9 cellular contexts compared by ENCODE assay signal in the genomic region with DNA sequence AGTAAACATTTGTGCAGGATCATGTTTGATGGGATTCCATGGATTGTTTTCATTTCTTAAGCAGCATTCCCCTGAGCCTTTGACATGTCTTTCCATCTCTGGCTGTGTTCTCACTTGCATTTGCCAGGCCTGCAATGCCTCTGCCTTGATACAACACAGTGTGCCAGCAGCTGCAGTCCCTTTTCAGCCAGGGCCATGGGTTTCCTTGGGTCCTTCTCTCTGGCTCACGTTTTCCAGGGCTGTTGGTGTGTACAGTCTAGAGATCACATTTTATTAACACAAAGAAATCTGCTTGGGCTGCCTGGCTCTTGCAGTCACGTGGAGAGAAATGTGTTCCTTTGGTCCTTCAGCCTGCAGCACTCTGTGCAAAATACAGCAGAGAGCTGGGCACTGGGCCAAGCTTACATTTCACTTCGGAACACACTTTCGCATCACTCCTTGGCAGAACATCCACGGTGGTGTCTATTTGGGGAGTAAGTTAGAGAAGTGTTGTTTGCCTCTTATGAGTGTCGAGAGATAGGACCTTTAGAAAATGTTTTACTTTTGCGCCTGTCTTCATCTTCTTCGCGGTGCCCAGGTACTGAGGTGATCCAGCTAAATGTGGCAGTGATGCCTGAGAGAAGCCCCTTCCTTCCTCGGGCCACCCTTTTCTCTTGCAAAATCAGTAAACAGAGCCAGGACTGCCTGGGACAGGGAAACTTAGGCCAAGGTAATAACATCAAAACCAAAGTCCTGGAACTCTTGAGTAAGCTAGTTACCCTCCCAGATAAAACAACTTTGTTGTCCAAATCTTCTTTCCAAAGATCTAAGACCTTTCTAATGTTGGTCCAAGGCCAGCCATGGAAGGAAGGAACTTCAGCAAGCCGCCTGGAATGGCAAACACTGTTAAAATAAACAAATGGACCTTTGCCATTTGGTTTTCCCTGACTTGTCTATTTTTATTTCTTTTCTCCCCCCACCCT. TPM values are rescaled to one million over a fixed set of nuclear protein-coding genes. Genes with fewer than 3 reads are reported as not detected.
A peak's percentile ranks its signal among the peaks of the same experiment; 100 is the strongest.
DNase-seq lines count a peak whose midpoint lies in the region; ATAC-seq and TF ChIP-seq lines count a peak whose summit lies in the region.
"Had no signal": no experiment of that assay in that cellular context is flagged by ENCODE, and none has a peak within 500 bp of the region (broad histone marks: within the 10 kb centered on the region; RNA-seq: fewer than 3 reads in every experiment).

No MANE protein-coding gene starts in this region.

- H3K56ac ChIP-seq in H9 (ENCODE audit: insufficient read length, low read depth, low read length), result no peak overlapping the region

- H3K18ac ChIP-seq in H9 (ENCODE audit: insufficient read length, low read depth, low read length), result no peak overlapping the region

- H2BK12ac ChIP-seq in H9 (ENCODE audit: insufficient read length, low read depth, low read length), result no peak overlapping the region

- peak; percentile 31 for DNase-seq in NCI-H2107 treated with DMSO at 0.1 percent for 48 hours (lab: John Stamatoyannopoulos, UW; ENCODE audit: unreplicated experiment)
- DNase-seq in caudate nucleus (lab: John Stamatoyannopoulos, UW), result peak in 33 of 61 donors; percentile 7 to 73 (median 33)
- peak; percentile 99 for DNase-seq in thyroid gland
- no peak for DNase-seq in germinal center (ENCODE audit: low spot score)
- DNase-seq in H9, result no peak
- no peak for DNase-seq in activated T-cell treated with anti-CD3 and anti-CD28 coated beads, Interleukin-2, amount 50 U/mL, for 1 hour

- H3K4me1 Mint-ChIP-seq in H9, result peaks cover 2 to 5% of the 10 kb centered on the region in 2 experiments; a peak in 2 of 4 replicates

- H3K79me2 ChIP-seq in H9 (ENCODE audit: insufficient read depth, low read length), result no peaks in the 10 kb centered on the region

- no peak overlapping the region for H4K5ac ChIP-seq in H9 (ENCODE audit: insufficient read length, low read depth, low read length)

- H3K4ac ChIP-seq in H9 (ENCODE audit: low read depth, low read length), result no peak overlapping the region

- H3K27me3 ChIP-seq in liver (ENCODE audit: control insufficient read depth in 4 of 4, insufficient read depth in 4 of 4, low read length in 3 of 4), result no peaks in the 10 kb centered on the region
- H3K27me3 ChIP-seq in thyroid gland, result no peaks in the 10 kb centered on the region
- H3K27me3 ChIP-seq in H9 (ENCODE audit: insufficient read depth, low read length), result no peaks in the 10 kb centered on the region

- no peak overlapping the region for H2BK5ac ChIP-seq in H9 (ENCODE audit: insufficient read length, low read length)

- no peak overlapping the region for H3K14ac ChIP-seq in H9 (ENCODE audit: insufficient read depth, low read length)

- H3K27ac ChIP-seq in caudate nucleus (ENCODE audit: low read depth, low read length) (peak overlapping the region; percentile 69), liver (ENCODE audit: low read depth in 1 of 2, low read length in 2 of 2) (peak overlapping the region; percentile 90 to 96), thyroid gland (peak overlapping the region; percentile 87 to 96 (median 88)), H9 (ENCODE audit: insufficient read length, low read depth, low read length) (no peak overlapping the region)

- H3K36me3 ChIP-seq in liver (ENCODE audit: control insufficient read depth in 4 of 4, insufficient read depth in 3 of 4, low read depth in 1 of 4, low read length in 3 of 4) (peaks cover 0 to 13% (median 6%) of the 10 kb centered on the region in 4 donors), thyroid gland (no peaks in the 10 kb centered on the region)

- no peaks in the 10 kb centered on the region for H3K9me3 Mint-ChIP-seq in H9
- H3K9me3 Mint-ChIP-seq: stimulated activated naive CD8-positive, alpha-beta T cell treated with anti-CD3 and anti-CD28 coated beads, Interleukin-15, Interleukin-2, amounts not matched to agents 100 ng/mL and 50 ng/mL, for 24 hours had no signal

- H3K4me3 ChIP-seq in liver (ENCODE audit: low read depth in 1 of 3, low read length in 3 of 3) (peak overlapping the region in 2 of 3 donors; percentile 12 to 34), thyroid gland (replicated peaks in 1 of 3) (no peak overlapping the region)

- H3K27me3 Mint-ChIP-seq in H9 (ENCODE audit: low read depth), result no peaks in the 10 kb centered on the region
- H3K27me3 Mint-ChIP-seq: stimulated activated naive CD8-positive, alpha-beta T cell treated with anti-CD3 and anti-CD28 coated beads, Interleukin-15, Interleukin-2, amounts not matched to agents 100 ng/mL and 50 ng/mL, for 24 hours had no signal

- no peak overlapping the region for H2AK5ac ChIP-seq in H9 (ENCODE audit: insufficient read length, low read length)

- H4K8ac ChIP-seq in H9 (replicated peaks; ENCODE audit: insufficient read length, low read depth, low read length), result no peak overlapping the region

- no peak overlapping the region; a peak in 1 of 7 replicates for H3K27ac Mint-ChIP-seq in H9
- H3K27ac Mint-ChIP-seq: stimulated activated naive CD8-positive, alpha-beta T cell treated with anti-CD3 and anti-CD28 coated beads, Interleukin-15, Interleukin-2, amounts not matched to agents 100 ng/mL and 50 ng/mL, for 24 hours had no signal

- ATAC-seq in GM21515 (IDR thresholded peaks at IDR 0.05; ENCODE audit: unreplicated experiment), result no peak

- H3K4me1 ChIP-seq in liver (ENCODE audit: control insufficient read depth in 4 of 4, insufficient read depth in 4 of 4, low read length in 3 of 4) (peaks cover 17 to 72% (median 54%) of the 10 kb centered on the region in 4 donors), thyroid gland (peaks cover 56 to 69% of the 10 kb centered on the region in 2 donors), H9 (ENCODE audit: insufficient read depth, low read length) (no peaks in the 10 kb centered on the region)

- H2AFZ ChIP-seq in H9 (ENCODE audit: low read length), result no peak overlapping the region

- no peak for TF ChIP-seq POLR2A in thyroid gland (IDR thresholded peaks at IDR 0.05)

- H3K79me1 ChIP-seq in H9 (ENCODE audit: insufficient read depth, low read depth, low read length, poor library complexity, severe bottlenecking), result no peaks in the 10 kb centered on the region

- H2BK120ac ChIP-seq in H9 (ENCODE audit: low read depth, low read length, poor library complexity, severe bottlenecking), result no peak overlapping the region

- no peaks in the 10 kb centered on the region for H3K9me3 ChIP-seq in liver (ENCODE audit: control insufficient read depth in 4 of 4, low read length in 3 of 4)
- no peaks in the 10 kb centered on the region for H3K9me3 ChIP-seq in thyroid gland
- no peaks in the 10 kb centered on the region for H3K9me3 ChIP-seq in H9 (ENCODE audit: control insufficient read depth, low read depth, low read length)

- H2BK15ac ChIP-seq in H9 (ENCODE audit: low read depth, low read length), result no peak overlapping the region

- no peak overlapping the region for H3K23ac ChIP-seq in H9 (ENCODE audit: insufficient read length, low read depth, low read length)

- intact Hi-C loops in thyroid gland (cut with DNase I), result no loop called here

- no peaks in the 10 kb centered on the region for H3K23me2 ChIP-seq in H9 (ENCODE audit: insufficient read length, low read depth, low read length, poor library complexity, severe bottlenecking)

- H3K9ac ChIP-seq in liver (ENCODE audit: low read depth in 1 of 2, low read length in 2 of 2) (peak overlapping the region in 1 of 2 donors; percentile 87), H9 (ENCODE audit: extremely low read depth, insufficient read length, low read length) (no peak overlapping the region)

- no peak overlapping the region for H2BK20ac ChIP-seq in H9 (ENCODE audit: low read depth, low read length, poor library complexity, severe bottlenecking)

- no peak overlapping the region for H3K4me2 ChIP-seq in H9 (ENCODE audit: insufficient read depth, insufficient read length, low read length)

- no peak overlapping the region for H3T11ph ChIP-seq in H9 (ENCODE audit: low read length)

- no peak overlapping the region for H3K4me3 Mint-ChIP-seq in H9
- H3K4me3 Mint-ChIP-seq: stimulated activated naive CD8-positive, alpha-beta T cell treated with anti-CD3 and anti-CD28 coated beads, Interleukin-15, Interleukin-2, amounts not matched to agents 100 ng/mL and 50 ng/mL, for 24 hours had no signal

- TF ChIP-seq RAD21 in liver (IDR thresholded peaks at IDR 0.05), result peak; percentile 17 to 19

- no peaks in the 10 kb centered on the region for H4K20me1 ChIP-seq in H9 (ENCODE audit: control insufficient read depth, insufficient read depth, insufficient read length)

- H4K91ac ChIP-seq in H9 (ENCODE audit: insufficient read length, low read depth, low read length), result no peak overlapping the region

- H3K36me3 Mint-ChIP-seq in H9 (ENCODE audit: insufficient read depth in 1 of 3, low read depth in 3 of 3), result no peaks in the 10 kb centered on the region

- WGBS in liver, result 22% methylated on average over 11 of the region's 11 CpGs
- 19 to 21% methylated on average over 11 of the region's 11 CpGs for WGBS in thyroid gland, 2 donors
- no CpG with 5 or more reads among the region's 11 CpGs for WGBS in H9 (ENCODE audit: extremely low coverage, insufficient read length, low lambda C conversion rate)

- no peak for TF ChIP-seq CTCF in liver (IDR thresholded peaks at IDR 0.05; ENCODE audit: low read depth, low read length, missing input control)
- TF ChIP-seq CTCF in thyroid gland (IDR thresholded peaks at IDR 0.05), result no peak
- no peak for TF ChIP-seq CTCF in H9 (conservative IDR thresholded peaks at IDR 0.05)

TF ChIP-seq in liver, 16 proteins besides CTCF, POLR2A, EP300 and RAD21 (continues in another document):
- TF ChIP-seq GABPA (IDR thresholded peaks at IDR 0.05 in 1 of 2, conservative IDR thresholded peaks at IDR 0.05 in 1 of 2), result peak in 1 of 2 donors; percentile 33
- TF ChIP-seq TAF1 (conservative IDR thresholded peaks at IDR 0.05), result no peak
- TF ChIP-seq ATF3 (IDR thresholded peaks at IDR 0.05), result peak; percentile 51
- no peak for TF ChIP-seq NR2F2 (IDR thresholded peaks at IDR 0.05)
- TF ChIP-seq HNF4G (IDR thresholded peaks at IDR 0.05), result peak; percentile 66
- peak; percentile 28 for TF ChIP-seq YY1 (IDR thresholded peaks at IDR 0.05)
- TF ChIP-seq SP1 (IDR thresholded peaks at IDR 0.05), result peak; percentile 75

RNA-seq across cellular contexts. Expression of gene HLF, which starts 20.9 kb away (rescaled TPM):
- total RNA-seq in liver (10 to 100 TPM in 1 of 2 donors, 1 to 10 TPM in 1; 8.0 to 59.3 TPM), thyroid gland (10 to 100 TPM; 39.4 to 54.1 (median 51.7) TPM), H9 (2021) (0.17 and 0.44 TPM in 2 replicates)
- 10 to 100 TPM; 23.5 to 25.7 TPM for polyA plus RNA-seq in liver

Comparison
In these comparisons a context has a peak if more than half of its experiments do, and no peak if none do; other contexts are left out.
1. DNase-seq: peak in NCI-H2107 treated with DMSO at 0.1 percent for 48 hours (single experiment), caudate nucleus (33 of 61) and thyroid gland (2 of 2); none in germinal center (single experiment), H9 (single experiment) and activated T-cell treated with anti-CD3 and anti-CD28 coated beads, Interleukin-2, amount 50 U/mL, for 1 hour (single experiment).
2. H3K4me3 ChIP-seq: peak in liver (2 of 3); none in thyroid gland (0 of 3).